ENCODE assay signal across 3 cellular contexts in genomic region chr14:93894992-93895391, GRCh38.
TF ChIP-seq lines count a peak whose summit lies in the region.

No MANE protein-coding gene starts in this region.

TF ChIP-seq in SK-N-SH, 30 proteins besides CTCF, POLR2A, EP300 and RAD21:
- no peak for TF ChIP-seq RFX5 (IDR thresholded peaks at IDR 0.05; ENCODE audit: low read length)
- TF ChIP-seq RXRA (IDR thresholded peaks at IDR 0.05; ENCODE audit: borderline replicate concordance, low read depth): no peak
- TF ChIP-seq RCOR1 (IDR thresholded peaks at IDR 0.05; ENCODE audit: low read length): no peak
- TF ChIP-seq USF1 (IDR thresholded peaks at IDR 0.05; ENCODE audit: borderline replicate concordance, low read depth): no peak
- no peak for TF ChIP-seq ELF1 (IDR thresholded peaks at IDR 0.05)
- TF ChIP-seq TEAD4 (IDR thresholded peaks at IDR 0.05; ENCODE audit: borderline replicate concordance, insufficient read depth): no peak
- TF ChIP-seq USF2 (IDR thresholded peaks at IDR 0.05; ENCODE audit: borderline replicate concordance, low read depth, low read length): no peak
- TF ChIP-seq MXI1 (IDR thresholded peaks at IDR 0.05; ENCODE audit: low read depth, low read length): peak; percentile 62; the same call in 1 of the 2 replicates
- no peak for TF ChIP-seq GABPA (IDR thresholded peaks at IDR 0.05; ENCODE audit: low read depth)
- no peak for TF ChIP-seq PBX3 (IDR thresholded peaks at IDR 0.05)
- peak; percentile 41 for TF ChIP-seq CHD2 (IDR thresholded peaks at IDR 0.05; ENCODE audit: low read length, partially characterized antibody)
- no peak for TF ChIP-seq POLR2AphosphoS5 (IDR thresholded peaks at IDR 0.05; ENCODE audit: low read depth, low read length)

TF ChIP-seq in SK-N-SH treated with all-trans-retinoic acid at 6 μM for 48 hours, 23 proteins besides CTCF, POLR2A, EP300 and RAD21:
- no peak for TF ChIP-seq ZNF8 (CRISPR knock-in tag; IDR thresholded peaks at IDR 0.05)
- no peak for TF ChIP-seq ARNTL (CRISPR knock-in tag; IDR thresholded peaks at IDR 0.05; ENCODE audit: borderline replicate concordance, low read depth)
- no peak for TF ChIP-seq RARB (CRISPR knock-in tag; IDR thresholded peaks at IDR 0.05)
- TF ChIP-seq OSR1 (CRISPR knock-in tag; IDR thresholded peaks at IDR 0.05): no peak
- no peak for TF ChIP-seq ESRRG (CRISPR knock-in tag; IDR thresholded peaks at IDR 0.05)
- TF ChIP-seq, protein P1, sequence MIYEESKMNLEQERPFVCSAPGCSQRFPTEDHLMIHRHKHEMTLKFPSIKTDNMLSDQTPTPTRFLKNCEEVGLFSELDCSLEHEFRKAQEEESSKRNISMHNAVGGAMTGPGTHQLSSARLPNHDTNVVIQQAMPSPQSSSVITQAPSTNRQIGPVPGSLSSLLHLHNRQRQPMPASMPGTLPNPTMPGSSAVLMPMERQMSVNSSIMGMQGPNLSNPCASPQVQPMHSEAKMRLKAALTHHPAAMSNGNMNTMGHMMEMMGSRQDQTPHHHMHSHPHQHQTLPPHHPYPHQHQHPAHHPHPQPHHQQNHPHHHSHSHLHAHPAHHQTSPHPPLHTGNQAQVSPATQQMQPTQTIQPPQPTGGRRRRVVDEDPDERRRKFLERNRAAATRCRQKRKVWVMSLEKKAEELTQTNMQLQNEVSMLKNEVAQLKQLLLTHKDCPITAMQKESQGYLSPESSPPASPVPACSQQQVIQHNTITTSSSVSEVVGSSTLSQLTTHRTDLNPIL (CRISPR knock-in tag; IDR thresholded peaks at IDR 0.05; ENCODE audit: low read depth): no peak
- TF ChIP-seq TOX (CRISPR knock-in tag; IDR thresholded peaks at IDR 0.05; ENCODE audit: borderline replicate concordance): no peak
- no peak for TF ChIP-seq ISL1 (CRISPR knock-in tag; IDR thresholded peaks at IDR 0.05)

TF ChIP-seq in HEK293T, 16 proteins besides CTCF, POLR2A, EP300 and RAD21:
- TF ChIP-seq, protein P2, sequence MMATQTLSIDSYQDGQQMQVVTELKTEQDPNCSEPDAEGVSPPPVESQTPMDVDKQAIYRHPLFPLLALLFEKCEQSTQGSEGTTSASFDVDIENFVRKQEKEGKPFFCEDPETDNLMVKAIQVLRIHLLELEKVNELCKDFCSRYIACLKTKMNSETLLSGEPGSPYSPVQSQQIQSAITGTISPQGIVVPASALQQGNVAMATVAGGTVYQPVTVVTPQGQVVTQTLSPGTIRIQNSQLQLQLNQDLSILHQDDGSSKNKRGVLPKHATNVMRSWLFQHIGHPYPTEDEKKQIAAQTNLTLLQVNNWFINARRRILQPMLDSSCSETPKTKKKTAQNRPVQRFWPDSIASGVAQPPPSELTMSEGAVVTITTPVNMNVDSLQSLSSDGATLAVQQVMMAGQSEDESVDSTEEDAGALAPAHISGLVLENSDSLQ (IDR thresholded peaks at IDR 0.05): no peak
- no peak for TF ChIP-seq SUZ12 (IDR thresholded peaks at IDR 0.05)
- TF ChIP-seq BHLHE40 (IDR thresholded peaks at IDR 0.05; ENCODE audit: borderline replicate concordance): no peak
- TF ChIP-seq CTBP1 (IDR thresholded peaks at IDR 0.05; ENCODE audit: borderline replicate concordance): no peak
- no peak for TF ChIP-seq SP1 (IDR thresholded peaks at IDR 0.05)
- no peak for TF ChIP-seq FOXM1 (IDR thresholded peaks at IDR 0.05; ENCODE audit: borderline replicate concordance)
- no peak for TF ChIP-seq L3MBTL2 (conservative IDR thresholded peaks at IDR 0.05)
- TF ChIP-seq HDGF (IDR thresholded peaks at IDR 0.05; ENCODE audit: borderline replicate concordance): no peak
- TF ChIP-seq NFRKB (IDR thresholded peaks at IDR 0.05): no peak
- TF ChIP-seq ELF4 (IDR thresholded peaks at IDR 0.05): no peak
- TF ChIP-seq TARDBP (IDR thresholded peaks at IDR 0.05): no peak
- TF ChIP-seq FOXK2 (IDR thresholded peaks at IDR 0.05): no peak
- no peak for TF ChIP-seq ARNT (IDR thresholded peaks at IDR 0.05)
- TF ChIP-seq ZNF384 (IDR thresholded peaks at IDR 0.05): no peak
- TF ChIP-seq LEF1 (IDR thresholded peaks at IDR 0.05; ENCODE audit: borderline replicate concordance): no peak
- no peak for TF ChIP-seq FOXA1 (IDR thresholded peaks at IDR 0.05)
